In the genomic region with DNA sequence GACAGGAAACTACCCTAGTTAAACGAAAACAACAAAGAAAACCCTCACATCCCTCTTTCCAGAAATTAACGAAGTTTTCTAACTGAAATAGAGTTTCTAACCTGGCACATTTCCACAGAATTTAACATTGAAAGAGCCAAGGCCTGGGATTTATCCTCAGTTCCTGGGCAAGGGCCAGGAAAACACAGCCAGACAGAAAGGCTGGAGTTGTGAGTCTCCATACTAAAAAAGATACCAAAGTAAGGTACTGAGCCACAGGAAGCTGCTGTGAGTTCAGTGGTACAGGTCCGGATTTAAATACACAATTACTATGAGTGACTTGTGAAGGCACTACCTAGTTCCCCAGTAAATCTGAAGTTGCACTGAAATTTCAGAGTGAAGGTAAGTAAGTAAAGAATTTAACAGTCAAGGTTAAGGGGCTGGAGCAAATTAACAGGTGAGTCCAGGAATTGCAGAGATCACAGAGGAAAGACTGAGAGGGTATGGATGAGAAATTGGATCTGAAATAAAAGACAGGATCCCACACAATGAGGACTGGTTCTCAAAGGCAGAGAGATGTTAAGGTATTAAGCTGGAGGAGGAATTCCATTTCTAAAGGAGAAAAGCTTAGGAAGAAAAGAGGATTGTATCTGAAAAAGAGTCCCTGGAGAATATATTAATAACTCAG, we compare ENCODE assay signal across 8 cellular contexts. TPM values are rescaled to one million over a fixed set of nuclear protein-coding genes. Genes with fewer than 3 reads are reported as not detected.
DNase-seq lines count a peak whose midpoint lies in the region; ATAC-seq and TF ChIP-seq lines count a peak whose summit lies in the region.

No MANE protein-coding gene starts in this region.

- no peaks in the 10 kb centered on the region for H3K9me2 ChIP-seq in neural cell (ENCODE audit: insufficient read depth, low read length)

- TF ChIP-seq CTCF in GM12865 (IDR thresholded peaks at IDR 0.05; ENCODE audit: insufficient read depth, low read depth, low read length, missing control alignments): no peak
- no peak for TF ChIP-seq CTCF in esophagus muscularis mucosa (IDR thresholded peaks at IDR 0.05)
- TF ChIP-seq CTCF in neural cell (IDR thresholded peaks at IDR 0.05; ENCODE audit: poor library complexity, severe bottlenecking): no peak

- H3K27ac ChIP-seq in esophagus muscularis mucosa (replicated peaks in 1 of 4): peak overlapping the region; percentile 98 to 100 (median 98)
- H3K27ac ChIP-seq in neural cell (ENCODE audit: low read length): peak overlapping the region; percentile 82

- ATAC-seq in GM18858 (IDR thresholded peaks at IDR 0.05; ENCODE audit: unreplicated experiment): no peak
- no peak for ATAC-seq in GM18511 (IDR thresholded peaks at IDR 0.05; ENCODE audit: unreplicated experiment)
- no peak for ATAC-seq in HG03097 (IDR thresholded peaks at IDR 0.05; ENCODE audit: low FRiP score, unreplicated experiment)

- TF ChIP-seq EP300 in esophagus muscularis mucosa (IDR thresholded peaks at IDR 0.05) (no peak), neural cell (conservative IDR thresholded peaks at IDR 0.05; ENCODE audit: poor library complexity, severe bottlenecking) (no peak)

- no peaks in the 10 kb centered on the region for H3K9me3 ChIP-seq in esophagus muscularis mucosa
- no peaks in the 10 kb centered on the region for H3K9me3 ChIP-seq in neural cell (ENCODE audit: low read length)

- H3K27me3 ChIP-seq in esophagus muscularis mucosa (no peaks in the 10 kb centered on the region), neural cell (ENCODE audit: insufficient read depth, low read depth, low read length) (peaks cover 19% of the 10 kb centered on the region)

- DNase-seq in GM12865 (ENCODE audit: low read depth) (peak; percentile 48), SK-N-DZ (ENCODE audit: low spot score) (peak; percentile 23), esophagus muscularis mucosa (ENCODE audit: extremely low spot score) (no peak), NCI-H2227 treated with DMSO at 0.1 percent for 48 hours (lab: John Stamatoyannopoulos, UW) (no peak)

- 0% methylated on average over 3 of the region's 3 CpGs for WGBS in esophagus muscularis mucosa

- TF ChIP-seq POLR2A in esophagus muscularis mucosa (IDR thresholded peaks at IDR 0.05; ENCODE audit: low read depth): no peak

- peak overlapping the region; percentile 86 for H3K9ac ChIP-seq in neural cell (ENCODE audit: low read length)

- peaks cover 43 to 76% (median 74%) of the 10 kb centered on the region in 4 donors for H3K4me1 ChIP-seq in esophagus muscularis mucosa

- intact Hi-C loops in esophagus muscularis mucosa (cut with DNase I): no loop called here

- peak overlapping the region; percentile 68 for H3K4me2 ChIP-seq in neural cell (ENCODE audit: low read length)

- no peaks in the 10 kb centered on the region for H4K20me1 ChIP-seq in neural cell (ENCODE audit: insufficient read depth)

- peaks cover 0 to 4% (median 1%) of the 10 kb centered on the region in 4 donors for H3K36me3 ChIP-seq in esophagus muscularis mucosa
- H3K36me3 ChIP-seq in neural cell (ENCODE audit: insufficient read depth, low read length): no peaks in the 10 kb centered on the region

- peak overlapping the region; percentile 2 for H2AFZ ChIP-seq in neural cell (ENCODE audit: low read depth, low read length)

- H3F3A ChIP-seq in neural cell (ENCODE audit: insufficient read depth, low read length, poor library complexity, severe bottlenecking): no peaks in the 10 kb centered on the region

- peaks cover 45% of the 10 kb centered on the region for H3K79me2 ChIP-seq in neural cell (replicated peaks; ENCODE audit: insufficient read depth, low read length)

- no peak for TF ChIP-seq RAD21 in neural cell (conservative IDR thresholded peaks at IDR 0.05)

- H3K4me3 ChIP-seq in GM12865 (ENCODE audit: low read depth, low read length): peak overlapping the region; percentile 80
- H3K4me3 ChIP-seq in esophagus muscularis mucosa: peak overlapping the region; percentile 69 to 98 (median 86)
- H3K4me3 ChIP-seq in neural cell (ENCODE audit: low read length): peak overlapping the region; percentile 77

TF ChIP-seq in neural cell, 6 proteins besides CTCF, POLR2A, EP300 and RAD21:
- TF ChIP-seq, protein P1, sequence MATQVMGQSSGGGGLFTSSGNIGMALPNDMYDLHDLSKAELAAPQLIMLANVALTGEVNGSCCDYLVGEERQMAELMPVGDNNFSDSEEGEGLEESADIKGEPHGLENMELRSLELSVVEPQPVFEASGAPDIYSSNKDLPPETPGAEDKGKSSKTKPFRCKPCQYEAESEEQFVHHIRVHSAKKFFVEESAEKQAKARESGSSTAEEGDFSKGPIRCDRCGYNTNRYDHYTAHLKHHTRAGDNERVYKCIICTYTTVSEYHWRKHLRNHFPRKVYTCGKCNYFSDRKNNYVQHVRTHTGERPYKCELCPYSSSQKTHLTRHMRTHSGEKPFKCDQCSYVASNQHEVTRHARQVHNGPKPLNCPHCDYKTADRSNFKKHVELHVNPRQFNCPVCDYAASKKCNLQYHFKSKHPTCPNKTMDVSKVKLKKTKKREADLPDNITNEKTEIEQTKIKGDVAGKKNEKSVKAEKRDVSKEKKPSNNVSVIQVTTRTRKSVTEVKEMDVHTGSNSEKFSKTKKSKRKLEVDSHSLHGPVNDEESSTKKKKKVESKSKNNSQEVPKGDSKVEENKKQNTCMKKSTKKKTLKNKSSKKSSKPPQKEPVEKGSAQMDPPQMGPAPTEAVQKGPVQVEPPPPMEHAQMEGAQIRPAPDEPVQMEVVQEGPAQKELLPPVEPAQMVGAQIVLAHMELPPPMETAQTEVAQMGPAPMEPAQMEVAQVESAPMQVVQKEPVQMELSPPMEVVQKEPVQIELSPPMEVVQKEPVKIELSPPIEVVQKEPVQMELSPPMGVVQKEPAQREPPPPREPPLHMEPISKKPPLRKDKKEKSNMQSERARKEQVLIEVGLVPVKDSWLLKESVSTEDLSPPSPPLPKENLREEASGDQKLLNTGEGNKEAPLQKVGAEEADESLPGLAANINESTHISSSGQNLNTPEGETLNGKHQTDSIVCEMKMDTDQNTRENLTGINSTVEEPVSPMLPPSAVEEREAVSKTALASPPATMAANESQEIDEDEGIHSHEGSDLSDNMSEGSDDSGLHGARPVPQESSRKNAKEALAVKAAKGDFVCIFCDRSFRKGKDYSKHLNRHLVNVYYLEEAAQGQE (IDR thresholded peaks at IDR 0.05; ENCODE audit: borderline replicate concordance): peak; percentile 9
- TF ChIP-seq POLR2AphosphoS5 (IDR thresholded peaks at IDR 0.05) (no peak), TAF1 (IDR thresholded peaks at IDR 0.05; ENCODE audit: low read depth) (peak; percentile 61), MXI1 (conservative IDR thresholded peaks at IDR 0.05; ENCODE audit: poor library complexity, severe bottlenecking) (no peak), EZH2 (IDR thresholded peaks at IDR 0.05; ENCODE audit: borderline replicate concordance, insufficient read depth, low read length, poor library complexity, severe bottlenecking) (no peak)
TF ChIP-seq in neural cell: peak in this region for 2.

RNA-seq across cellular contexts. Expression of a gene that starts 0.9 kb away (rescaled TPM):
- 22.4 and 25.6 TPM in 2 replicates for polyA plus RNA-seq in SK-N-DZ (2014; cell fraction: cytosol; rRNA removed)
- 3.5 and 6.5 TPM in 2 replicates for polyA plus RNA-seq in SK-N-DZ (2014; cell fraction: nucleus; rRNA removed)
- total RNA-seq in esophagus muscularis mucosa: 10 to 100 TPM; 33.2 to 55.0 (median 41.7) TPM
- polyA plus RNA-seq in neural cell: 15.7 and 17.0 TPM in 2 replicates
- 15.1 and 16.9 TPM in 2 replicates for polyA minus RNA-seq in neural cell

RNA-seq across cellular contexts. Expression of a gene that starts 7.5 kb away (rescaled TPM):
- 0.55 and 0.71 TPM in 2 replicates for polyA plus RNA-seq in SK-N-DZ (2014; cell fraction: cytosol; rRNA removed)
- 0.46 and 0.58 TPM in 2 replicates for polyA plus RNA-seq in SK-N-DZ (2014; cell fraction: nucleus; rRNA removed)
- total RNA-seq in esophagus muscularis mucosa: 1 to 10 TPM in 3 of 4 donors, under 1 TPM in 1; 0.66 to 1.7 (median 1.3) TPM
- polyA plus RNA-seq in neural cell: 0.16 and 1.7 TPM in 2 replicates
- polyA minus RNA-seq in neural cell: 0.73 and 1.5 TPM in 2 replicates

RNA-seq across cellular contexts. Expression of a gene that starts 7.6 kb away (rescaled TPM):
- 9.5 and 10.6 TPM in 2 replicates for polyA plus RNA-seq in SK-N-DZ (2014; cell fraction: cytosol; rRNA removed)
- 7.5 and 11.4 TPM in 2 replicates for polyA plus RNA-seq in SK-N-DZ (2014; cell fraction: nucleus; rRNA removed)
- total RNA-seq in esophagus muscularis mucosa: 10 to 100 TPM; 29.0 to 41.5 (median 35.5) TPM
- 37.5 and 38.6 TPM in 2 replicates for polyA plus RNA-seq in neural cell
- polyA minus RNA-seq in neural cell: 10.2 and 19.2 TPM in 2 replicates

RNA-seq across cellular contexts. Expression of a gene that starts 29.6 kb away (rescaled TPM):
- polyA plus RNA-seq in SK-N-DZ (2014; cell fraction: cytosol; rRNA removed): 326 and 347 TPM in 2 replicates
- 219 and 253 TPM in 2 replicates for polyA plus RNA-seq in SK-N-DZ (2014; cell fraction: nucleus; rRNA removed)
- 100 to 1,000 TPM in 1 of 4 donors, 10 to 100 TPM in 3; 42.8 to 119 (median 69.7) TPM for total RNA-seq in esophagus muscularis mucosa
- 301 and 366 TPM in 2 replicates for polyA plus RNA-seq in neural cell
- 194 and 274 TPM in 2 replicates for polyA minus RNA-seq in neural cell

RNA-seq across cellular contexts. Expression of a gene that starts 38.4 kb away (rescaled TPM):
- polyA plus RNA-seq in SK-N-DZ (2014; cell fraction: cytosol; rRNA removed): 29.0 and 32.3 TPM in 2 replicates
- 25.1 and 27.1 TPM in 2 replicates for polyA plus RNA-seq in SK-N-DZ (2014; cell fraction: nucleus; rRNA removed)
- 10 to 100 TPM; 18.3 to 21.2 (median 20.0) TPM for total RNA-seq in esophagus muscularis mucosa
- 49.5 and 52.4 TPM in 2 replicates for polyA plus RNA-seq in neural cell
- 32.5 and 35.1 TPM in 2 replicates for polyA minus RNA-seq in neural cell

Comparison
In these comparisons a context has a peak if more than half of its experiments do, and no peak if none do; other contexts are left out.
1. DNase-seq: peak in GM12865 (single experiment) and SK-N-DZ (single experiment); none in esophagus muscularis mucosa (single experiment) and NCI-H2227 treated with DMSO at 0.1 percent for 48 hours (single experiment).
2. Peak in every context shown above with its lines, with median percentiles within 50 percentile points of each other: H3K4me3 ChIP-seq.